In the genomic region with DNA sequence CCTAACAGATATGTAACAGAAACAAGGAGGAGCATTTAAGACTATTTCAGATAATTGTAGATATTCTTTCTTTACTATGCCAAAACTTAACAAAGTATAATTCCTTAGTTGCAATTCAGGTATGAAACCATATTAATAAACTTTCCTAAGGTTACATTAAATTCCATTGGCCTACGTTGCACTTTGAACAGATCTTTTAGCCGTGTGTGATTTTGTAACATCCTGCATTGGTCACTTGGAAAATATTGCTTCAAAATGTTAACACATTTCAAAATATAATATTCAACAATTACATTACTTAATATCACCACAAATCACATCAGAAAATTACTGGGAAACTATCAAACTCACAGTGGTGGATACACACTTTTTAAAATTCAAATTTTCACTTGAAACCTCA, we compare ENCODE assay signal across 13 cellular contexts. TPM values are rescaled to one million over a fixed set of nuclear protein-coding genes. Genes with fewer than 3 reads are reported as not detected.
DNase-seq lines count a peak whose midpoint lies in the region; ATAC-seq and TF ChIP-seq lines count a peak whose summit lies in the region.
"Had no signal": no experiment of that assay in that cellular context is flagged by ENCODE, and none has a peak within 500 bp of the region (broad histone marks: within the 10 kb centered on the region; RNA-seq: fewer than 3 reads in every experiment).

No MANE protein-coding gene starts in this region.

- peak overlapping the region; percentile 88 for H3K27ac ChIP-seq in epithelial cell of prostate
- peak overlapping the region; percentile 58 to 65 for H3K27ac ChIP-seq in liver (ENCODE audit: low read depth in 1 of 2, low read length in 2 of 2)

- peaks cover 6 to 38% (median 11%) of the 10 kb centered on the region in 4 donors for H3K4me1 ChIP-seq in liver (ENCODE audit: control insufficient read depth in 4 of 4, insufficient read depth in 4 of 4, low read length in 3 of 4)
- H3K4me1 ChIP-seq: BE2C had no signal

- H3K9me3 ChIP-seq in liver (ENCODE audit: control insufficient read depth in 4 of 4, low read length in 3 of 4) = peaks cover 0 to 17% (median under 1%) of the 10 kb centered on the region in 4 donors
- H3K9me3 ChIP-seq: BE2C, Caco-2 had no signal

- TF ChIP-seq CTCF in liver (IDR thresholded peaks at IDR 0.05; ENCODE audit: low read depth, low read length, missing input control) = no peak

- no peaks in the 10 kb centered on the region for H3K27me3 ChIP-seq in liver (ENCODE audit: control insufficient read depth in 4 of 4, insufficient read depth in 4 of 4, low read length in 3 of 4)
- H3K27me3 ChIP-seq: BE2C had no signal

- no peak overlapping the region for H3K9ac ChIP-seq in liver (ENCODE audit: low read depth in 1 of 2, low read length in 2 of 2)

- WGBS in liver = 27% methylated on average over 2 of the region's 2 CpGs

- ATAC-seq in GM19324 (IDR thresholded peaks at IDR 0.05; ENCODE audit: low FRiP score, unreplicated experiment) = no peak
- no peak for ATAC-seq in HG03196 (IDR thresholded peaks at IDR 0.05; ENCODE audit: unreplicated experiment)
- ATAC-seq: GM23338 had no signal

- peaks cover 6 to 38% (median 23%) of the 10 kb centered on the region in 4 donors for H3K36me3 ChIP-seq in liver (ENCODE audit: control insufficient read depth in 4 of 4, insufficient read depth in 3 of 4, low read depth in 1 of 4, low read length in 3 of 4)

- TF ChIP-seq RAD21 in liver (IDR thresholded peaks at IDR 0.05) = peak in 1 of 2 donors; percentile 27

- H3K4me3 ChIP-seq in liver (ENCODE audit: low read depth in 1 of 3, low read length in 3 of 3) = no peak overlapping the region
- H3K4me3 ChIP-seq: GM23338 had no signal

- peak; percentile 30 for DNase-seq in AML-193 (lab: John Stamatoyannopoulos, UW)
- DNase-seq in HT-29 (ENCODE audit: low spot score) = peak; percentile 37
- DNase-seq in epithelial cell of prostate (ENCODE audit: low read depth, low spot score) = no peak
- DNase-seq in hippocampal formation (lab: John Stamatoyannopoulos, UW) = no peak
- DNase-seq: BE2C; C1 segment of cervical spinal cord; Caco-2; CD4-positive, alpha-beta T cell; HCEC 1CT had no signal

TF ChIP-seq in liver, 16 proteins besides CTCF, POLR2A, EP300 and RAD21:
- TF ChIP-seq, protein P1, sequence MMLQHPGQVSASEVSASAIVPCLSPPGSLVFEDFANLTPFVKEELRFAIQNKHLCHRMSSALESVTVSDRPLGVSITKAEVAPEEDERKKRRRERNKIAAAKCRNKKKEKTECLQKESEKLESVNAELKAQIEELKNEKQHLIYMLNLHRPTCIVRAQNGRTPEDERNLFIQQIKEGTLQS (IDR thresholded peaks at IDR 0.05) = peak; percentile 15
- TF ChIP-seq GABPA (IDR thresholded peaks at IDR 0.05 in 1 of 2, conservative IDR thresholded peaks at IDR 0.05 in 1 of 2) (no peak), FOXA1 (IDR thresholded peaks at IDR 0.05) (no peak), YY1 (IDR thresholded peaks at IDR 0.05) (no peak), JUND (IDR thresholded peaks at IDR 0.05) (peak in 1 of 2 donors; percentile 34), TAF1 (conservative IDR thresholded peaks at IDR 0.05) (no peak), NR2F2 (IDR thresholded peaks at IDR 0.05) (no peak), HNF4A (conservative IDR thresholded peaks at IDR 0.05) (peak; percentile 83 to 84), SP1 (IDR thresholded peaks at IDR 0.05) (peak; percentile 65), FOXA2 (IDR thresholded peaks at IDR 0.05) (no peak), HNF4G (IDR thresholded peaks at IDR 0.05) (peak; percentile 28), RXRA (IDR thresholded peaks at IDR 0.05) (peak; percentile 56 to 74), EGR1 (IDR thresholded peaks at IDR 0.05; ENCODE audit: low read depth in 2 of 2) (peak; percentile 38 to 39)
- TF ChIP-seq, protein P2, sequence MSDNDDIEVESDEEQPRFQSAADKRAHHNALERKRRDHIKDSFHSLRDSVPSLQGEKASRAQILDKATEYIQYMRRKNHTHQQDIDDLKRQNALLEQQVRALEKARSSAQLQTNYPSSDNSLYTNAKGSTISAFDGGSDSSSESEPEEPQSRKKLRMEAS (IDR thresholded peaks at IDR 0.05) = no peak
- TF ChIP-seq, protein P3, sequence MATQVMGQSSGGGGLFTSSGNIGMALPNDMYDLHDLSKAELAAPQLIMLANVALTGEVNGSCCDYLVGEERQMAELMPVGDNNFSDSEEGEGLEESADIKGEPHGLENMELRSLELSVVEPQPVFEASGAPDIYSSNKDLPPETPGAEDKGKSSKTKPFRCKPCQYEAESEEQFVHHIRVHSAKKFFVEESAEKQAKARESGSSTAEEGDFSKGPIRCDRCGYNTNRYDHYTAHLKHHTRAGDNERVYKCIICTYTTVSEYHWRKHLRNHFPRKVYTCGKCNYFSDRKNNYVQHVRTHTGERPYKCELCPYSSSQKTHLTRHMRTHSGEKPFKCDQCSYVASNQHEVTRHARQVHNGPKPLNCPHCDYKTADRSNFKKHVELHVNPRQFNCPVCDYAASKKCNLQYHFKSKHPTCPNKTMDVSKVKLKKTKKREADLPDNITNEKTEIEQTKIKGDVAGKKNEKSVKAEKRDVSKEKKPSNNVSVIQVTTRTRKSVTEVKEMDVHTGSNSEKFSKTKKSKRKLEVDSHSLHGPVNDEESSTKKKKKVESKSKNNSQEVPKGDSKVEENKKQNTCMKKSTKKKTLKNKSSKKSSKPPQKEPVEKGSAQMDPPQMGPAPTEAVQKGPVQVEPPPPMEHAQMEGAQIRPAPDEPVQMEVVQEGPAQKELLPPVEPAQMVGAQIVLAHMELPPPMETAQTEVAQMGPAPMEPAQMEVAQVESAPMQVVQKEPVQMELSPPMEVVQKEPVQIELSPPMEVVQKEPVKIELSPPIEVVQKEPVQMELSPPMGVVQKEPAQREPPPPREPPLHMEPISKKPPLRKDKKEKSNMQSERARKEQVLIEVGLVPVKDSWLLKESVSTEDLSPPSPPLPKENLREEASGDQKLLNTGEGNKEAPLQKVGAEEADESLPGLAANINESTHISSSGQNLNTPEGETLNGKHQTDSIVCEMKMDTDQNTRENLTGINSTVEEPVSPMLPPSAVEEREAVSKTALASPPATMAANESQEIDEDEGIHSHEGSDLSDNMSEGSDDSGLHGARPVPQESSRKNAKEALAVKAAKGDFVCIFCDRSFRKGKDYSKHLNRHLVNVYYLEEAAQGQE (IDR thresholded peaks at IDR 0.05) = no peak
- TF ChIP-seq, protein P4, sequence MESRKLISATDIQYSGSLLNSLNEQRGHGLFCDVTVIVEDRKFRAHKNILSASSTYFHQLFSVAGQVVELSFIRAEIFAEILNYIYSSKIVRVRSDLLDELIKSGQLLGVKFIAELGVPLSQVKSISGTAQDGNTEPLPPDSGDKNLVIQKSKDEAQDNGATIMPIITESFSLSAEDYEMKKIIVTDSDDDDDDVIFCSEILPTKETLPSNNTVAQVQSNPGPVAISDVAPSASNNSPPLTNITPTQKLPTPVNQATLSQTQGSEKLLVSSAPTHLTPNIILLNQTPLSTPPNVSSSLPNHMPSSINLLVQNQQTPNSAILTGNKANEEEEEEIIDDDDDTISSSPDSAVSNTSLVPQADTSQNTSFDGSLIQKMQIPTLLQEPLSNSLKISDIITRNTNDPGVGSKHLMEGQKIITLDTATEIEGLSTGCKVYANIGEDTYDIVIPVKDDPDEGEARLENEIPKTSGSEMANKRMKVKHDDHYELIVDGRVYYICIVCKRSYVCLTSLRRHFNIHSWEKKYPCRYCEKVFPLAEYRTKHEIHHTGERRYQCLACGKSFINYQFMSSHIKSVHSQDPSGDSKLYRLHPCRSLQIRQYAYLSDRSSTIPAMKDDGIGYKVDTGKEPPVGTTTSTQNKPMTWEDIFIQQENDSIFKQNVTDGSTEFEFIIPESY (IDR thresholded peaks at IDR 0.05) = peak; percentile 16

RNA-seq across cellular contexts. Expression of a gene that starts 20.2 kb away (rescaled TPM):
- total RNA-seq in HT-29 (2014; rRNA removed; shearing (Covaris generic)) = 171 and 172 TPM in 2 replicates
- 10 to 100 TPM; 20.2 to 90.7 TPM for total RNA-seq in liver
- polyA plus RNA-seq in liver = 10 to 100 TPM; 40.8 to 42.8 TPM

Comparison
In these comparisons a context has a peak if more than half of its experiments do, and no peak if none do; other contexts are left out.
1. DNase-seq: peak in AML-193 (2 of 2) and HT-29 (single experiment); none in epithelial cell of prostate (single experiment) and hippocampal formation (0 of 2).